Comparison of ENCODE assay signal across 10 cellular contexts in genomic region chr16:78705694-78706093, GRCh38.
DNase-seq lines count a peak whose midpoint lies in the region; ATAC-seq and TF ChIP-seq lines count a peak whose summit lies in the region.
"Had no signal": no experiment of that assay in that cellular context is flagged by ENCODE, and none has a peak within 500 bp of the region (broad histone marks: within the 10 kb centered on the region; RNA-seq: fewer than 3 reads in every experiment).

No MANE protein-coding gene starts in this region.

- H3K4me1 Mint-ChIP-seq in neural crest cell: peaks cover 15% of the 10 kb centered on the region

- ATAC-seq in HG02642 (IDR thresholded peaks at IDR 0.05; ENCODE audit: poor library complexity, unreplicated experiment): no peak

- H3K9me3 Mint-ChIP-seq in neural crest cell: no peaks in the 10 kb centered on the region

- TF ChIP-seq POLR2A in testis (IDR thresholded peaks at IDR 0.05) (no peak), suprapubic skin (IDR thresholded peaks at IDR 0.05) (no peak)

- no peaks in the 10 kb centered on the region for H3K27me3 Mint-ChIP-seq in neural crest cell (ENCODE audit: low read depth)

- no peaks in the 10 kb centered on the region for H3K4me1 ChIP-seq in Loucy (ENCODE audit: insufficient read depth, low read length, poor library complexity, severe bottlenecking)
- no peaks in the 10 kb centered on the region for H3K4me1 ChIP-seq in testis
- no peaks in the 10 kb centered on the region for H3K4me1 ChIP-seq in suprapubic skin
- H3K4me1 ChIP-seq: BLaER1 had no signal

- no peaks in the 10 kb centered on the region for H3K36me3 ChIP-seq in Loucy (ENCODE audit: insufficient read depth, low read length)
- no peaks in the 10 kb centered on the region for H3K36me3 ChIP-seq in brain microvascular endothelial cell (replicated peaks)
- no peaks in the 10 kb centered on the region for H3K36me3 ChIP-seq in testis (ENCODE audit: low read depth, missing control alignments)
- H3K36me3 ChIP-seq in suprapubic skin: no peaks in the 10 kb centered on the region
- H3K36me3 ChIP-seq: BLaER1 had no signal

- no peak overlapping the region for H3K9ac ChIP-seq in Loucy (ENCODE audit: low read depth, low read length, poor library complexity, severe bottlenecking)
- H3K9ac ChIP-seq: BLaER1 had no signal

- no peak overlapping the region for H3K4me3 Mint-ChIP-seq in neural crest cell
- H3K4me3 Mint-ChIP-seq: IgD-negative memory B cell had no signal

- TF ChIP-seq CTCF in Loucy (conservative IDR thresholded peaks at IDR 0.05; ENCODE audit: low read length) (peak; percentile 54), brain microvascular endothelial cell (IDR thresholded peaks at IDR 0.05; ENCODE audit: low read depth, low read length, missing control alignments) (peak; percentile 14), neural crest cell (conservative IDR thresholded peaks at IDR 0.05) (peak; percentile 78), testis (IDR thresholded peaks at IDR 0.05) (peak in 1 of 3 experiments; percentile 30), suprapubic skin (IDR thresholded peaks at IDR 0.05) (no peak)

- H3K27me3 ChIP-seq in Loucy (ENCODE audit: insufficient read depth, low read length, poor library complexity, severe bottlenecking) (no peaks in the 10 kb centered on the region), brain microvascular endothelial cell (replicated peaks) (no peaks in the 10 kb centered on the region), testis (no peaks in the 10 kb centered on the region), suprapubic skin (no peaks in the 10 kb centered on the region)
- H3K27me3 ChIP-seq: BLaER1 had no signal

- no peak overlapping the region for H2AFZ ChIP-seq in Loucy (ENCODE audit: low read length)

- no peak overlapping the region for H3K4me2 ChIP-seq in Loucy (ENCODE audit: low read depth, low read length, poor library complexity, severe bottlenecking)
- H3K4me2 ChIP-seq: BLaER1 had no signal

- peak; percentile 25 for DNase-seq in NCI-H510A treated with DMSO at 0.1 percent for 48 hours (lab: John Stamatoyannopoulos, UW)
- no peak for DNase-seq in NCI-H510A (lab: John Stamatoyannopoulos, UW)
- DNase-seq in brain microvascular endothelial cell: peak; percentile 9
- no peak for DNase-seq in neural crest cell (ENCODE audit: low read depth, low spot score)
- DNase-seq in testis: no peak
- no peak for DNase-seq in suprapubic skin (ENCODE audit: low spot score in 2 of 2)

- in situ Hi-C loops in brain microvascular endothelial cell (cut with HindIII; ENCODE audit: low pct_ligation_motif_present, low sequenced_read_pairs): no loop called here

- H3K79me2 ChIP-seq in Loucy (ENCODE audit: insufficient read depth, low read length): no peaks in the 10 kb centered on the region

- no peak for TF ChIP-seq EP300 in suprapubic skin (IDR thresholded peaks at IDR 0.05)

- peaks cover 3% of the 10 kb centered on the region for H3K36me3 Mint-ChIP-seq in neural crest cell (ENCODE audit: low read depth)

- peaks cover 7% of the 10 kb centered on the region; the same call in 1 of the 2 replicates for H3K9me3 ChIP-seq in Loucy (ENCODE audit: insufficient read depth, low read depth, low read length)
- H3K9me3 ChIP-seq in testis: no peaks in the 10 kb centered on the region
- H3K9me3 ChIP-seq in suprapubic skin: peaks cover 7% of the 10 kb centered on the region
- H3K9me3 ChIP-seq: BLaER1 had no signal

- no peaks in the 10 kb centered on the region for H4K20me1 ChIP-seq in Loucy (ENCODE audit: insufficient read depth, low read length, poor library complexity, severe bottlenecking)
- H4K20me1 ChIP-seq: BLaER1 had no signal

- H3K27ac ChIP-seq in brain microvascular endothelial cell: no peak overlapping the region
- no peak overlapping the region for H3K27ac ChIP-seq in testis
- H3K27ac ChIP-seq in suprapubic skin: no peak overlapping the region
- H3K27ac ChIP-seq: BLaER1 had no signal

- no peak overlapping the region for H3K27ac Mint-ChIP-seq in neural crest cell (ENCODE audit: unreplicated experiment)
- H3K27ac Mint-ChIP-seq: IgD-negative memory B cell had no signal

- no peak overlapping the region for H3K4me3 ChIP-seq in Loucy (ENCODE audit: low read length, poor library complexity, severe bottlenecking)
- H3K4me3 ChIP-seq in brain microvascular endothelial cell (ENCODE audit: low read depth, low read length): no peak overlapping the region
- no peak overlapping the region for H3K4me3 ChIP-seq in testis
- no peak overlapping the region for H3K4me3 ChIP-seq in suprapubic skin
- H3K4me3 ChIP-seq: BLaER1 had no signal

- intact Hi-C loops in testis (cut with DNase I; ENCODE audit: low total_unique reads): no loop called here

- H3F3A ChIP-seq in Loucy (ENCODE audit: low read depth): no peaks in the 10 kb centered on the region

- no peaks in the 10 kb centered on the region for H3K9me2 ChIP-seq in Loucy (replicated peaks; ENCODE audit: low read depth, low read length)

- WGBS in testis, 2 donors: 70 to 75% methylated on average over 2 of the region's 2 CpGs
- 70% methylated on average over 2 of the region's 2 CpGs for WGBS in suprapubic skin

Comparison
In these comparisons a context has a peak if more than half of its experiments do, and no peak if none do; other contexts are left out.
1. DNase-seq: peak in NCI-H510A treated with DMSO at 0.1 percent for 48 hours (single experiment) and brain microvascular endothelial cell (single experiment); none in NCI-H510A (single experiment), neural crest cell (single experiment), testis (single experiment) and suprapubic skin (0 of 2).
2. CTCF ChIP-seq: peak in Loucy (single experiment), brain microvascular endothelial cell (single experiment) and neural crest cell (single experiment); none in suprapubic skin (0 of 2).